In genomic region chr10:85012305-85012704, GRCh38 we compare ENCODE assay signal across 16 cellular contexts.
"Had no signal": no experiment of that assay in that cellular context is flagged by ENCODE, and none has a peak within 500 bp of the region (broad histone marks: within the 10 kb centered on the region; RNA-seq: fewer than 3 reads in every experiment).

No MANE protein-coding gene starts in this region.

- H3K4me3 Mint-ChIP-seq: brain; dendritic cell treated with granulocyte-macrophage colony-stimulating factor and Interleukin-4, amounts not matched to agents 40 ng/mL and 50 ng/mL, for 4 days; endodermal cell; neural progenitor cell had no signal

- ATAC-seq: left cardiac atrium had no signal

- H3K9me3 Mint-ChIP-seq: brain; dendritic cell treated with granulocyte-macrophage colony-stimulating factor and Interleukin-4, amounts not matched to agents 40 ng/mL and 50 ng/mL, for 4 days; endodermal cell; neural progenitor cell had no signal

- DNase-seq: activated naive CD4-positive, alpha-beta T cell treated with anti-CD3 and anti-CD28 coated beads, Interleukin-2, amount 50 U/mL, for 16 hours; amygdala; cerebellar nuclear complex; endodermal cell; erythroblast; hypothalamus; left cardiac atrium; midbrain; ovary; stimulated activated CD4-positive, alpha-beta T cell treated with anti-CD3 and anti-CD28 coated beads, Interleukin-15, amount 100 ng/mL, for 24 hours; stimulated activated CD4-positive, alpha-beta T cell treated with anti-CD3 and anti-CD28 coated beads, Interleukin-4, amount 100 ng/mL, for 24 hours; stomach had no signal

- H3K27ac Mint-ChIP-seq: brain; dendritic cell treated with granulocyte-macrophage colony-stimulating factor and Interleukin-4, amounts not matched to agents 40 ng/mL and 50 ng/mL, for 4 days; endodermal cell; neural progenitor cell had no signal

- H3K36me3 Mint-ChIP-seq: brain, neural progenitor cell had no signal

- H3K27me3 Mint-ChIP-seq: brain; dendritic cell treated with granulocyte-macrophage colony-stimulating factor and Interleukin-4, amounts not matched to agents 40 ng/mL and 50 ng/mL, for 4 days had no signal

- H3K4me1 Mint-ChIP-seq: brain, neural progenitor cell had no signal

- FAIRE-seq: urothelium cell line had no signal
